Comparison of ENCODE assay signal across 9 cellular contexts in genomic region chr11:46307785-46308341, GRCh38. TPM values are rescaled to one million over a fixed set of nuclear protein-coding genes. Genes with fewer than 3 reads are reported as not detected.
"Had no signal": no experiment of that assay in that cellular context is flagged by ENCODE, and none has a peak within 500 bp of the region (broad histone marks: within the 10 kb centered on the region; RNA-seq: fewer than 3 reads in every experiment).

No MANE protein-coding gene starts in this region.

- H3K36me3 Mint-ChIP-seq: natural killer cell had no signal

- H3K27me3 Mint-ChIP-seq: activated T-helper 17 cell treated with anti-CD3 and anti-CD28 coated beads, Interleukin-2, amount 50 U/mL, for 72 hours; stimulated activated naive CD8-positive, alpha-beta T cell treated with anti-CD3 and anti-CD28 coated beads, Interleukin-15, Interleukin-2, amounts not matched to agents 100 ng/mL and 50 ng/mL, for 24 hours had no signal

- H3K9me3 ChIP-seq: esophagus muscularis mucosa, mucosa of descending colon, sigmoid colon, upper lobe of right lung had no signal

- H3K9me3 Mint-ChIP-seq: activated naive CD4-positive, alpha-beta T cell treated with anti-CD3 and anti-CD28 coated beads for 36 hours; activated T-helper 17 cell treated with anti-CD3 and anti-CD28 coated beads, Interleukin-2, amount 50 U/mL, for 72 hours; natural killer cell; stimulated activated naive CD8-positive, alpha-beta T cell treated with anti-CD3 and anti-CD28 coated beads, Interleukin-15, Interleukin-2, amounts not matched to agents 100 ng/mL and 50 ng/mL, for 24 hours had no signal

- H3K27ac Mint-ChIP-seq: activated naive CD4-positive, alpha-beta T cell treated with anti-CD3 and anti-CD28 coated beads for 36 hours; natural killer cell; stimulated activated naive CD8-positive, alpha-beta T cell treated with anti-CD3 and anti-CD28 coated beads, Interleukin-15, Interleukin-2, amounts not matched to agents 100 ng/mL and 50 ng/mL, for 24 hours had no signal

- H3K27me3 ChIP-seq: esophagus muscularis mucosa, sigmoid colon, upper lobe of right lung had no signal

- H3K4me3 ChIP-seq: mucosa of descending colon, sigmoid colon, upper lobe of right lung had no signal

- H3K27ac ChIP-seq: esophagus muscularis mucosa, sigmoid colon, upper lobe of right lung, WERI-Rb-1 had no signal

- H3K4me1 ChIP-seq: upper lobe of right lung had no signal

- H3K4me3 Mint-ChIP-seq: activated naive CD4-positive, alpha-beta T cell treated with anti-CD3 and anti-CD28 coated beads for 36 hours; activated T-helper 17 cell treated with anti-CD3 and anti-CD28 coated beads, Interleukin-2, amount 50 U/mL, for 72 hours; stimulated activated naive CD8-positive, alpha-beta T cell treated with anti-CD3 and anti-CD28 coated beads, Interleukin-15, Interleukin-2, amounts not matched to agents 100 ng/mL and 50 ng/mL, for 24 hours had no signal

- H3K36me3 ChIP-seq: sigmoid colon, upper lobe of right lung, WERI-Rb-1 had no signal

RNA-seq across cellular contexts. Expression of gene CREB3L1, which starts 30.4 kb away (rescaled TPM):
- total RNA-seq: activated T-helper 17 cell treated with anti-CD3 and anti-CD28 coated beads, Interleukin-2, amount 50 U/mL, for 72 hours; natural killer cell had no signal
